In the genomic region with DNA sequence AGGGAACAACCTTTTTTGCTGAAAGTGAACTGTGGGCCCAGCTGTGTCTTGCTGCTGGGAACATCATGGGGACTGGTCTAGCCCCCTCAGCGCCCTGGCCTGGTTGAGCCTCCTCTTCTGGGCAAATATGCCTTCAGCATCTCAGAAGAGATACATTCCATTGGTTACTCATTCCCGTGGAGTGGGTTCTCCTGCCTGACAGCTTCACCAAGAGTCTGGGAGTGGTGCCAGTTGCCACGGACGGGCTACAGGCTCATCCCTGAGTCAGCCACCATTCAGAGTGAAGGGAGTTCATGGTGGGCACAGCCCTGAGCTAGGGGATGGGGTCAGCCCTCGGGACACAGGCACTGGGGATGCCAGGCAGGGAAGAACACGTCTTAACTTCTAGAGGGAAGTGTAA, we compare ENCODE assay signal across 13 cellular contexts.
DNase-seq lines count a peak whose midpoint lies in the region; ATAC-seq and TF ChIP-seq lines count a peak whose summit lies in the region.
"Had no signal": no experiment of that assay in that cellular context is flagged by ENCODE, and none has a peak within 500 bp of the region (broad histone marks: within the 10 kb centered on the region; RNA-seq: fewer than 3 reads in every experiment).

No MANE protein-coding gene starts in this region.

- no CpG with 5 or more reads among the region's 6 CpGs for WGBS in mesendoderm (ENCODE audit: extremely low coverage, insufficient coverage, low lambda C conversion rate)

- H3K56ac ChIP-seq in mesendoderm (ENCODE audit: low read length): no peak overlapping the region

- H2BK120ac ChIP-seq in mesendoderm (ENCODE audit: low read depth, low read length): no peak overlapping the region

- ATAC-seq in RWPE2 (ENCODE audit: low read depth) (peak; percentile 80), GM18907 (IDR thresholded peaks at IDR 0.05; ENCODE audit: unreplicated experiment) (no peak)

- H3K36me3 ChIP-seq in RWPE2 (ENCODE audit: low read depth): no peaks in the 10 kb centered on the region
- H3K36me3 ChIP-seq in skeletal muscle tissue (ENCODE audit: control insufficient read depth in 3 of 3, insufficient read depth in 3 of 3, low read length in 3 of 3): no peaks in the 10 kb centered on the region
- no peaks in the 10 kb centered on the region for H3K36me3 ChIP-seq in mesendoderm (ENCODE audit: control insufficient read depth, insufficient read depth, low read length)
- H3K36me3 ChIP-seq: right lobe of liver had no signal

- H2BK5ac ChIP-seq in mesendoderm (ENCODE audit: low read length): no peak overlapping the region

- H3K4me3 ChIP-seq in RWPE2 (ENCODE audit: severe bottlenecking) (no peak overlapping the region), fibroblast of mammary gland (ENCODE audit: control insufficient read depth, low read depth, low read length) (no peak overlapping the region), skeletal muscle tissue (ENCODE audit: low read length in 3 of 3) (no peak overlapping the region), mesendoderm (ENCODE audit: low read length) (no peak overlapping the region)
- H3K4me3 ChIP-seq: right lobe of liver had no signal

- H3K23ac ChIP-seq in mesendoderm (ENCODE audit: low read length): no peak overlapping the region

- peak overlapping the region; percentile 76 for H3K27ac ChIP-seq in RWPE2 (ENCODE audit: poor library complexity, severe bottlenecking)
- peak overlapping the region; percentile 7 for H3K27ac ChIP-seq in skeletal muscle tissue (ENCODE audit: low read depth, low read length)
- H3K27ac ChIP-seq in mesendoderm (ENCODE audit: low read depth, low read length): no peak overlapping the region
- H3K27ac ChIP-seq: 22Rv1, right lobe of liver had no signal

- DNase-seq in DMS 273 (lab: John Stamatoyannopoulos, UW; ENCODE audit: unreplicated experiment) (peak; percentile 34), DMS 273 treated with DMSO at 0.1 percent for 48 hours (lab: John Stamatoyannopoulos, UW) (no peak), RWPE2 (ENCODE audit: low spot score) (peak; percentile 84), fibroblast of mammary gland (ENCODE audit: low read depth) (peak; percentile 76), mesendoderm (no peak), NCI-H2029 treated with DMSO at 0.1 percent for 48 hours (lab: John Stamatoyannopoulos, UW) (no peak)
- DNase-seq: activated naive CD8-positive, alpha-beta T cell treated with anti-CD3 and anti-CD28 coated beads, Interleukin-2, amount 10 ng/mL, durations not matched to agents 7 days and 5 days; NCI-H446; RPMI8226 had no signal

- no peaks in the 10 kb centered on the region for H3K79me1 ChIP-seq in mesendoderm (ENCODE audit: low read length)

- H4K8ac ChIP-seq in mesendoderm (ENCODE audit: low read depth, low read length): no peak overlapping the region

- H3K4ac ChIP-seq in mesendoderm (ENCODE audit: low read depth, low read length): no peak overlapping the region

- no peaks in the 10 kb centered on the region for H3K79me2 ChIP-seq in mesendoderm (ENCODE audit: control insufficient read depth, insufficient read depth, low read length)

- no peak overlapping the region for H4K5ac ChIP-seq in mesendoderm (ENCODE audit: low read length)

- no peak overlapping the region for H2AK5ac ChIP-seq in mesendoderm (ENCODE audit: low read length)

- no peak overlapping the region for H3K9ac ChIP-seq in skeletal muscle tissue (ENCODE audit: low read depth in 1 of 3, low read length in 3 of 3)
- no peak overlapping the region for H3K9ac ChIP-seq in mesendoderm (ENCODE audit: low read length)

- H3K4me2 ChIP-seq in mesendoderm (ENCODE audit: low read length): no peak overlapping the region

- no peak overlapping the region for H3K18ac ChIP-seq in mesendoderm (ENCODE audit: low read length)

- H3K9me3 ChIP-seq in RWPE2 (ENCODE audit: severe bottlenecking): no peaks in the 10 kb centered on the region
- H3K9me3 ChIP-seq in skeletal muscle tissue (ENCODE audit: control insufficient read depth in 3 of 3, low read length in 3 of 3): no peaks in the 10 kb centered on the region
- H3K9me3 ChIP-seq: right lobe of liver had no signal

- no peak overlapping the region for H2BK15ac ChIP-seq in mesendoderm (replicated peaks; ENCODE audit: low read depth)

- no peak for TF ChIP-seq CTCF in RWPE2 (IDR thresholded peaks at IDR 0.05; ENCODE audit: poor library complexity, severe bottlenecking)
- TF ChIP-seq CTCF in fibroblast of mammary gland (conservative IDR thresholded peaks at IDR 0.05; ENCODE audit: control insufficient read depth, insufficient read depth, low read depth, low read length): no peak

- H3K27me3 ChIP-seq in RWPE2 (ENCODE audit: insufficient read depth, poor library complexity, severe bottlenecking): no peaks in the 10 kb centered on the region
- H3K27me3 ChIP-seq in skeletal muscle tissue (ENCODE audit: control insufficient read depth in 3 of 3, insufficient read depth in 3 of 3, low read length in 3 of 3): peaks cover 6 to 22% (median 7%) of the 10 kb centered on the region in 3 donors
- no peaks in the 10 kb centered on the region for H3K27me3 ChIP-seq in mesendoderm (ENCODE audit: insufficient read depth, low read length, poor library complexity)
- H3K27me3 ChIP-seq: right lobe of liver had no signal

- peaks cover 27% of the 10 kb centered on the region for H3K4me1 ChIP-seq in RWPE2 (ENCODE audit: insufficient read depth, poor library complexity, severe bottlenecking)
- peaks cover 0 to 11% (median 3%) of the 10 kb centered on the region in 3 donors for H3K4me1 ChIP-seq in skeletal muscle tissue (ENCODE audit: control insufficient read depth in 3 of 3, insufficient read depth in 3 of 3, low read length in 3 of 3)
- no peaks in the 10 kb centered on the region for H3K4me1 ChIP-seq in mesendoderm (ENCODE audit: control insufficient read depth, low read depth, low read length)
- H3K4me1 ChIP-seq: right lobe of liver had no signal

Comparison
In these comparisons a context has a peak if more than half of its experiments do, and no peak if none do; other contexts are left out.
1. DNase-seq: peak in DMS 273 (single experiment), RWPE2 (single experiment) and fibroblast of mammary gland (single experiment); none in DMS 273 treated with DMSO at 0.1 percent for 48 hours (single experiment), mesendoderm (single experiment) and NCI-H2029 treated with DMSO at 0.1 percent for 48 hours (single experiment).